Comparison of ENCODE assay signal across 2 cellular contexts in genomic region chr10:100715445-100716385, GRCh38.
A peak's percentile ranks its signal among the peaks of the same experiment; 100 is the strongest.
TF ChIP-seq lines count a peak whose summit lies in the region.

No MANE protein-coding gene starts in this region.

TF ChIP-seq in H1, 55 proteins besides CTCF, POLR2A, EP300 and RAD21:
- TF ChIP-seq KDM1A (IDR thresholded peaks at IDR 0.05; ENCODE audit: borderline replicate concordance, low read length) (peak; percentile 94), SIX5 (IDR thresholded peaks at IDR 0.05; ENCODE audit: low read depth, low read length) (no peak), CHD2 (IDR thresholded peaks at IDR 0.05; ENCODE audit: low read length) (peak; percentile 83), SP4 (IDR thresholded peaks at IDR 0.05; ENCODE audit: low read length) (peak; percentile 44; the same call in 1 of the 2 replicates), SUZ12 (IDR thresholded peaks at IDR 0.05; ENCODE audit: low read length) (peak; percentile 68), KDM4A (IDR thresholded peaks at IDR 0.05; ENCODE audit: low read depth, low read length, severe bottlenecking) (peak; percentile 80), CREB1 (IDR thresholded peaks at IDR 0.05) (peak; percentile 61), RXRA (IDR thresholded peaks at IDR 0.05; ENCODE audit: insufficient read depth, low read depth, low read length) (no peak), ASH2L (IDR thresholded peaks at IDR 0.05; ENCODE audit: low read length) (peak; percentile 59), CBX5 (IDR thresholded peaks at IDR 0.05; ENCODE audit: low read depth, low read length) (no peak), YY1 (IDR thresholded peaks at IDR 0.05; ENCODE audit: low read depth, low read length) (peak; percentile 76), POU5F1 (IDR thresholded peaks at IDR 0.05; ENCODE audit: low read depth, low read length) (no peak), EZH2 (IDR thresholded peaks at IDR 0.05; ENCODE audit: low read depth, low read length, severe bottlenecking) (peak; percentile 18), MAFK (IDR thresholded peaks at IDR 0.05; ENCODE audit: low read depth, low read length) (no peak), SP1 (IDR thresholded peaks at IDR 0.05; ENCODE audit: low read depth, low read length) (0 out of 2 replicates have a peak, but pooled peaks have one; percentile 35), SIN3A (conservative IDR thresholded peaks at IDR 0.05 in 1 of 2, IDR thresholded peaks at IDR 0.05 in 1 of 2; ENCODE audit: low read depth in 1 of 2, low read length in 2 of 2) (0 out of 4 replicates have a peak, but pooled peaks of 1 of the 2 experiments have one; percentile 42), SIRT6 (IDR thresholded peaks at IDR 0.05; ENCODE audit: low read length) (no peak)
- TF ChIP-seq, protein P1, sequence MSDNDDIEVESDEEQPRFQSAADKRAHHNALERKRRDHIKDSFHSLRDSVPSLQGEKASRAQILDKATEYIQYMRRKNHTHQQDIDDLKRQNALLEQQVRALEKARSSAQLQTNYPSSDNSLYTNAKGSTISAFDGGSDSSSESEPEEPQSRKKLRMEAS (IDR thresholded peaks at IDR 0.05) = 0 out of 2 replicates have a peak, but pooled peaks have one; percentile 19
- TF ChIP-seq, protein P2, sequence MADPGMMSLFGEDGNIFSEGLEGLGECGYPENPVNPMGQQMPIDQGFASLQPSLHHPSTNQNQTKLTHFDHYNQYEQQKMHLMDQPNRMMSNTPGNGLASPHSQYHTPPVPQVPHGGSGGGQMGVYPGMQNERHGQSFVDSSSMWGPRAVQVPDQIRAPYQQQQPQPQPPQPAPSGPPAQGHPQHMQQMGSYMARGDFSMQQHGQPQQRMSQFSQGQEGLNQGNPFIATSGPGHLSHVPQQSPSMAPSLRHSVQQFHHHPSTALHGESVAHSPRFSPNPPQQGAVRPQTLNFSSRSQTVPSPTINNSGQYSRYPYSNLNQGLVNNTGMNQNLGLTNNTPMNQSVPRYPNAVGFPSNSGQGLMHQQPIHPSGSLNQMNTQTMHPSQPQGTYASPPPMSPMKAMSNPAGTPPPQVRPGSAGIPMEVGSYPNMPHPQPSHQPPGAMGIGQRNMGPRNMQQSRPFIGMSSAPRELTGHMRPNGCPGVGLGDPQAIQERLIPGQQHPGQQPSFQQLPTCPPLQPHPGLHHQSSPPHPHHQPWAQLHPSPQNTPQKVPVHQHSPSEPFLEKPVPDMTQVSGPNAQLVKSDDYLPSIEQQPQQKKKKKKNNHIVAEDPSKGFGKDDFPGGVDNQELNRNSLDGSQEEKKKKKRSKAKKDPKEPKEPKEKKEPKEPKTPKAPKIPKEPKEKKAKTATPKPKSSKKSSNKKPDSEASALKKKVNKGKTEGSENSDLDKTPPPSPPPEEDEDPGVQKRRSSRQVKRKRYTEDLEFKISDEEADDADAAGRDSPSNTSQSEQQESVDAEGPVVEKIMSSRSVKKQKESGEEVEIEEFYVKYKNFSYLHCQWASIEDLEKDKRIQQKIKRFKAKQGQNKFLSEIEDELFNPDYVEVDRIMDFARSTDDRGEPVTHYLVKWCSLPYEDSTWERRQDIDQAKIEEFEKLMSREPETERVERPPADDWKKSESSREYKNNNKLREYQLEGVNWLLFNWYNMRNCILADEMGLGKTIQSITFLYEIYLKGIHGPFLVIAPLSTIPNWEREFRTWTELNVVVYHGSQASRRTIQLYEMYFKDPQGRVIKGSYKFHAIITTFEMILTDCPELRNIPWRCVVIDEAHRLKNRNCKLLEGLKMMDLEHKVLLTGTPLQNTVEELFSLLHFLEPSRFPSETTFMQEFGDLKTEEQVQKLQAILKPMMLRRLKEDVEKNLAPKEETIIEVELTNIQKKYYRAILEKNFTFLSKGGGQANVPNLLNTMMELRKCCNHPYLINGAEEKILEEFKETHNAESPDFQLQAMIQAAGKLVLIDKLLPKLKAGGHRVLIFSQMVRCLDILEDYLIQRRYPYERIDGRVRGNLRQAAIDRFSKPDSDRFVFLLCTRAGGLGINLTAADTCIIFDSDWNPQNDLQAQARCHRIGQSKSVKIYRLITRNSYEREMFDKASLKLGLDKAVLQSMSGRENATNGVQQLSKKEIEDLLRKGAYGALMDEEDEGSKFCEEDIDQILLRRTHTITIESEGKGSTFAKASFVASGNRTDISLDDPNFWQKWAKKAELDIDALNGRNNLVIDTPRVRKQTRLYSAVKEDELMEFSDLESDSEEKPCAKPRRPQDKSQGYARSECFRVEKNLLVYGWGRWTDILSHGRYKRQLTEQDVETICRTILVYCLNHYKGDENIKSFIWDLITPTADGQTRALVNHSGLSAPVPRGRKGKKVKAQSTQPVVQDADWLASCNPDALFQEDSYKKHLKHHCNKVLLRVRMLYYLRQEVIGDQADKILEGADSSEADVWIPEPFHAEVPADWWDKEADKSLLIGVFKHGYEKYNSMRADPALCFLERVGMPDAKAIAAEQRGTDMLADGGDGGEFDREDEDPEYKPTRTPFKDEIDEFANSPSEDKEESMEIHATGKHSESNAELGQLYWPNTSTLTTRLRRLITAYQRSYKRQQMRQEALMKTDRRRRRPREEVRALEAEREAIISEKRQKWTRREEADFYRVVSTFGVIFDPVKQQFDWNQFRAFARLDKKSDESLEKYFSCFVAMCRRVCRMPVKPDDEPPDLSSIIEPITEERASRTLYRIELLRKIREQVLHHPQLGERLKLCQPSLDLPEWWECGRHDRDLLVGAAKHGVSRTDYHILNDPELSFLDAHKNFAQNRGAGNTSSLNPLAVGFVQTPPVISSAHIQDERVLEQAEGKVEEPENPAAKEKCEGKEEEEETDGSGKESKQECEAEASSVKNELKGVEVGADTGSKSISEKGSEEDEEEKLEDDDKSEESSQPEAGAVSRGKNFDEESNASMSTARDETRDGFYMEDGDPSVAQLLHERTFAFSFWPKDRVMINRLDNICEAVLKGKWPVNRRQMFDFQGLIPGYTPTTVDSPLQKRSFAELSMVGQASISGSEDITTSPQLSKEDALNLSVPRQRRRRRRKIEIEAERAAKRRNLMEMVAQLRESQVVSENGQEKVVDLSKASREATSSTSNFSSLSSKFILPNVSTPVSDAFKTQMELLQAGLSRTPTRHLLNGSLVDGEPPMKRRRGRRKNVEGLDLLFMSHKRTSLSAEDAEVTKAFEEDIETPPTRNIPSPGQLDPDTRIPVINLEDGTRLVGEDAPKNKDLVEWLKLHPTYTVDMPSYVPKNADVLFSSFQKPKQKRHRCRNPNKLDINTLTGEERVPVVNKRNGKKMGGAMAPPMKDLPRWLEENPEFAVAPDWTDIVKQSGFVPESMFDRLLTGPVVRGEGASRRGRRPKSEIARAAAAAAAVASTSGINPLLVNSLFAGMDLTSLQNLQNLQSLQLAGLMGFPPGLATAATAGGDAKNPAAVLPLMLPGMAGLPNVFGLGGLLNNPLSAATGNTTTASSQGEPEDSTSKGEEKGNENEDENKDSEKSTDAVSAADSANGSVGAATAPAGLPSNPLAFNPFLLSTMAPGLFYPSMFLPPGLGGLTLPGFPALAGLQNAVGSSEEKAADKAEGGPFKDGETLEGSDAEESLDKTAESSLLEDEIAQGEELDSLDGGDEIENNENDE (IDR thresholded peaks at IDR 0.05; ENCODE audit: insufficient replicate concordance, low read length) = no peak

TF ChIP-seq in HEK293T, 16 proteins besides CTCF, POLR2A, EP300 and RAD21:
- TF ChIP-seq FOXK2 (IDR thresholded peaks at IDR 0.05) = no peak
- TF ChIP-seq SUZ12 (IDR thresholded peaks at IDR 0.05) = no peak
- TF ChIP-seq HDGF (IDR thresholded peaks at IDR 0.05; ENCODE audit: borderline replicate concordance) = no peak
- no peak for TF ChIP-seq LEF1 (IDR thresholded peaks at IDR 0.05; ENCODE audit: borderline replicate concordance)
- TF ChIP-seq, protein P3, sequence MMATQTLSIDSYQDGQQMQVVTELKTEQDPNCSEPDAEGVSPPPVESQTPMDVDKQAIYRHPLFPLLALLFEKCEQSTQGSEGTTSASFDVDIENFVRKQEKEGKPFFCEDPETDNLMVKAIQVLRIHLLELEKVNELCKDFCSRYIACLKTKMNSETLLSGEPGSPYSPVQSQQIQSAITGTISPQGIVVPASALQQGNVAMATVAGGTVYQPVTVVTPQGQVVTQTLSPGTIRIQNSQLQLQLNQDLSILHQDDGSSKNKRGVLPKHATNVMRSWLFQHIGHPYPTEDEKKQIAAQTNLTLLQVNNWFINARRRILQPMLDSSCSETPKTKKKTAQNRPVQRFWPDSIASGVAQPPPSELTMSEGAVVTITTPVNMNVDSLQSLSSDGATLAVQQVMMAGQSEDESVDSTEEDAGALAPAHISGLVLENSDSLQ (IDR thresholded peaks at IDR 0.05) = no peak
- TF ChIP-seq ARNT (IDR thresholded peaks at IDR 0.05) = no peak
- no peak for TF ChIP-seq TARDBP (IDR thresholded peaks at IDR 0.05)
- TF ChIP-seq NFRKB (IDR thresholded peaks at IDR 0.05) = no peak
- TF ChIP-seq CTBP1 (IDR thresholded peaks at IDR 0.05; ENCODE audit: borderline replicate concordance) = no peak
- no peak for TF ChIP-seq FOXA1 (IDR thresholded peaks at IDR 0.05)
- TF ChIP-seq ZNF384 (IDR thresholded peaks at IDR 0.05) = no peak
- TF ChIP-seq FOXM1 (IDR thresholded peaks at IDR 0.05; ENCODE audit: borderline replicate concordance) = no peak
- no peak for TF ChIP-seq ELF4 (IDR thresholded peaks at IDR 0.05)
- no peak for TF ChIP-seq SP1 (IDR thresholded peaks at IDR 0.05)
- TF ChIP-seq BHLHE40 (IDR thresholded peaks at IDR 0.05; ENCODE audit: borderline replicate concordance) = no peak
- no peak for TF ChIP-seq L3MBTL2 (conservative IDR thresholded peaks at IDR 0.05)
TF ChIP-seq in HEK293T: peak in this region for 0.
